Comparison of ENCODE assay signal across 1 cellular context in genomic region chr1:26602378-26602959, GRCh38.
A peak's percentile ranks its signal among the peaks of the same experiment; 100 is the strongest.
TF ChIP-seq lines count a peak whose summit lies in the region.

No MANE protein-coding gene starts in this region.

TF ChIP-seq in GM12878, 131 proteins besides CTCF, POLR2A, EP300 and RAD21 (continued from another document):
- TF ChIP-seq, protein P1, sequence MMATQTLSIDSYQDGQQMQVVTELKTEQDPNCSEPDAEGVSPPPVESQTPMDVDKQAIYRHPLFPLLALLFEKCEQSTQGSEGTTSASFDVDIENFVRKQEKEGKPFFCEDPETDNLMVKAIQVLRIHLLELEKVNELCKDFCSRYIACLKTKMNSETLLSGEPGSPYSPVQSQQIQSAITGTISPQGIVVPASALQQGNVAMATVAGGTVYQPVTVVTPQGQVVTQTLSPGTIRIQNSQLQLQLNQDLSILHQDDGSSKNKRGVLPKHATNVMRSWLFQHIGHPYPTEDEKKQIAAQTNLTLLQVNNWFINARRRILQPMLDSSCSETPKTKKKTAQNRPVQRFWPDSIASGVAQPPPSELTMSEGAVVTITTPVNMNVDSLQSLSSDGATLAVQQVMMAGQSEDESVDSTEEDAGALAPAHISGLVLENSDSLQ (IDR thresholded peaks at IDR 0.05): peak; percentile 43; the same call in 1 of the 2 replicates
